In the genomic region with DNA sequence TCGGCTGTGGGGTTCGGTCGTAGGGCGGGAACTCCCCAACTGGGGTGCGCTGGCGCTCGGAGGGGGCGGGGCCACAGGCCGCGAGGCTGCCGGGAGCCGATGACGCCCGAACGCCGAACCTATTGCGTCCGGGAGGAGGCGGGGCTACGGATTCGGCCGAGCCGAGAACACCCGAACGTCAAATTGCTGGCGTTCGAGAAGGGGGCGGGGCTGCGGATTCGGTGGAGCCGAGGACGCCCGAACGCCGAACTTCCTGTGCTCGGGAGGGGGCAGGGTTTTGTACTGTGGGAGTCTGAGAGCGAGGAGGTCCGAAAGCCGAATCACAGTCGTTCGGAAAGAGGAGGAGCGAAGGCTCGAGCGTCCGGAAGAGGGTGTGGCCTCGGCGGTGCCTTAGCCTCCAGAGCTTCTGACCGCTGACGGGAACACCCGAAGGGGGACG, we compare ENCODE assay signal across 1 cellular context.
A peak's percentile ranks its signal among the peaks of the same experiment; 100 is the strongest.
TF ChIP-seq lines count a peak whose summit lies in the region.

No MANE protein-coding gene starts in this region.

TF ChIP-seq in liver, 16 proteins besides CTCF, POLR2A, EP300 and RAD21 (continued from another document):
- peak; percentile 94 for TF ChIP-seq HNF4G (IDR thresholded peaks at IDR 0.05)
- TF ChIP-seq SP1 (IDR thresholded peaks at IDR 0.05), result peak; percentile 71
- TF ChIP-seq GABPA (IDR thresholded peaks at IDR 0.05 in 1 of 2, conservative IDR thresholded peaks at IDR 0.05 in 1 of 2), result peak; percentile 40 to 79
- peak in 1 of 2 donors; percentile 56 for TF ChIP-seq JUND (IDR thresholded peaks at IDR 0.05)
- TF ChIP-seq HNF4A (conservative IDR thresholded peaks at IDR 0.05), result peak in 1 of 2 donors; percentile 42
- TF ChIP-seq EGR1 (IDR thresholded peaks at IDR 0.05; ENCODE audit: low read depth in 2 of 2), result peak in 1 of 2 donors; percentile 7
- TF ChIP-seq, protein P1, sequence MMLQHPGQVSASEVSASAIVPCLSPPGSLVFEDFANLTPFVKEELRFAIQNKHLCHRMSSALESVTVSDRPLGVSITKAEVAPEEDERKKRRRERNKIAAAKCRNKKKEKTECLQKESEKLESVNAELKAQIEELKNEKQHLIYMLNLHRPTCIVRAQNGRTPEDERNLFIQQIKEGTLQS (IDR thresholded peaks at IDR 0.05), result no peak
- TF ChIP-seq MAX (IDR thresholded peaks at IDR 0.05), result no peak
- TF ChIP-seq TAF1 (conservative IDR thresholded peaks at IDR 0.05), result no peak
TF ChIP-seq in liver: peak in this region for 12.
